Comparison of ENCODE assay signal across 8 cellular contexts in the genomic region with DNA sequence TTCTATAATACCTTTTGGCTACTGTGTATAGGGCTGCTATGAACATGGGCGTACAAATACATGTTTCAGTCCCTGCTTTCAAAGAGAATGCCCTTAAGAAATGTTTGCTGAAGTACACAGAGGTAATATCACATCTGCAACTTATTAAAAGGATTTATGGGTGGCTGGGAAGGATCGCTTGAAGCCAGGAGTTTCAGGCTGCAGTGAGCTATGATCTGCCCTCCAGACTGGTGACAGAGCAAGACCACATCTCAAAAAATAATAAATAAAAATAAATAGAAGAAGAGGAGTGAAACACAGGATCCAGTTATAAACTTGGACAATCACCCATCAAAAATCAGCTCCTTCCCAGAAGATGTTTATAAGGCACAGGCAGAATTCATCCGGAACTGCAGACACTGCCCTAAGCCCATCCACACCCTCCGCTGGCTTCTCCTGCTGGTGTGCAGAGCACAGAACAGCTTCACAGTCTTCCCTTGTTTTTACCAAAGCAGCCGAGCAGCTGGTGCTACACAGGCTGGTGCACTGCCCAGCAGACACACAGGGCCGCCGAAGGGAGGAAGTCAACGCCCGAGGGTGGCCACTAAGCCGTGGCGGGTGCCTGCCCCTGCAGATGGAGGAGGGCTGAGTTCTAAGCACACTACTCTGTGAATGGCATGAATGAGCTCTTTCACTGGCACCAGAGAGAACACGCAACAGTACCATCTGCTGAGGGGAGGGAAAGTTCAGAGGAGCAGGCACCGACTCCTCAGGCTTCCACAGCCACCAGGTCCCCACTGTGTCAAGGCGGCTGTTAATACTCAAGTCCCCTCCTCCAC. TPM values are rescaled to one million over a fixed set of nuclear protein-coding genes. Genes with fewer than 3 reads are reported as not detected.
DNase-seq lines count a peak whose midpoint lies in the region; ATAC-seq and TF ChIP-seq lines count a peak whose summit lies in the region.

No MANE protein-coding gene starts in this region.

- H3K4me2 ChIP-seq in fibroblast of lung (ENCODE audit: extremely low read depth, insufficient read depth, low read length) = peak overlapping the region; percentile 32

- H3K36me3 ChIP-seq in fibroblast of lung (ENCODE audit: control insufficient read depth, insufficient read depth, low read length) = no peaks in the 10 kb centered on the region

- peak overlapping the region; percentile 6 for H3K27ac ChIP-seq in fibroblast of lung (ENCODE audit: insufficient read depth, low read length)

- H2AFZ ChIP-seq in fibroblast of lung (ENCODE audit: low read length) = no peak overlapping the region

- peak; percentile 38 for ATAC-seq in Right ventricle myocardium inferior
- ATAC-seq in SK-N-SH treated with all-trans-retinoic acid at 6 μM for 48 hours = peak; percentile 78
- ATAC-seq in GM21423 (IDR thresholded peaks at IDR 0.05; ENCODE audit: unreplicated experiment) = no peak
- ATAC-seq in HG02678 (IDR thresholded peaks at IDR 0.05; ENCODE audit: unreplicated experiment) = no peak

- H3K27me3 ChIP-seq in fibroblast of lung (ENCODE audit: control insufficient read depth, insufficient read depth, low read length) = no peaks in the 10 kb centered on the region

- H3K4me1 ChIP-seq in fibroblast of lung (ENCODE audit: control insufficient read depth, extremely low read depth, insufficient read depth, low read length) = peaks cover 41% of the 10 kb centered on the region

- peaks cover 96% of the 10 kb centered on the region for H3K79me2 ChIP-seq in fibroblast of lung (ENCODE audit: control insufficient read depth, insufficient read depth, low read length)

- intact Hi-C loops in Right ventricle myocardium inferior (cut with DNase I) = no loop called here
- intact Hi-C loops in cardiac septum (cut with DNase I) = no loop called here
- intact Hi-C loops in posterior cingulate gyrus (cut with DNase I) = loop anchor here (2.0 kb wide), 1 partner anchor 42 kb away; no protein-coding TSS in a partner anchor

- H4K20me1 ChIP-seq in fibroblast of lung (ENCODE audit: control insufficient read depth, extremely low read depth, insufficient read depth, low read length) = peaks cover 16% of the 10 kb centered on the region

- TF ChIP-seq CTCF in fibroblast of lung (conservative IDR thresholded peaks at IDR 0.05 in 1 of 2, IDR thresholded peaks at IDR 0.05 in 1 of 2; ENCODE audit: low read depth in 1 of 2, low read length in 2 of 2) = no peak

- DNase-seq in Right ventricle myocardium inferior (ENCODE audit: missing footprints) (no peak), cardiac septum (ENCODE audit: low spot score) (no peak), fibroblast of lung (ENCODE audit: low read depth in 2 of 2) (no peak), posterior cingulate gyrus (peak; percentile 77 to 99 (median 86))
- DNase-seq in activated effector memory CD4-positive, alpha-beta T cell treated with Interleukin-2 at 50 U/mL for 16 hours = no peak

- no peak overlapping the region for H3K9ac ChIP-seq in fibroblast of lung (ENCODE audit: insufficient read depth, low read length)

- H3K9me3 ChIP-seq in fibroblast of lung (ENCODE audit: control insufficient read depth, insufficient read depth, low read depth, low read length) = no peaks in the 10 kb centered on the region

- no peak overlapping the region for H3K4me3 ChIP-seq in fibroblast of lung (replicated peaks in 1 of 4; ENCODE audit: control extremely low read depth in 1 of 4, insufficient read depth in 1 of 4, low read depth in 3 of 4, low read length in 4 of 4)

TF ChIP-seq in SK-N-SH treated with all-trans-retinoic acid at 6 μM for 48 hours, 23 proteins besides CTCF, POLR2A, EP300 and RAD21:
- TF ChIP-seq ZNF8 (CRISPR knock-in tag; IDR thresholded peaks at IDR 0.05) (no peak), TCF4 (CRISPR knock-in tag; IDR thresholded peaks at IDR 0.05; ENCODE audit: borderline replicate concordance) (peak; percentile 48; the same call in 1 of the 2 replicates), ZFP30 (CRISPR knock-in tag; IDR thresholded peaks at IDR 0.05) (no peak)
- TF ChIP-seq, protein P1, sequence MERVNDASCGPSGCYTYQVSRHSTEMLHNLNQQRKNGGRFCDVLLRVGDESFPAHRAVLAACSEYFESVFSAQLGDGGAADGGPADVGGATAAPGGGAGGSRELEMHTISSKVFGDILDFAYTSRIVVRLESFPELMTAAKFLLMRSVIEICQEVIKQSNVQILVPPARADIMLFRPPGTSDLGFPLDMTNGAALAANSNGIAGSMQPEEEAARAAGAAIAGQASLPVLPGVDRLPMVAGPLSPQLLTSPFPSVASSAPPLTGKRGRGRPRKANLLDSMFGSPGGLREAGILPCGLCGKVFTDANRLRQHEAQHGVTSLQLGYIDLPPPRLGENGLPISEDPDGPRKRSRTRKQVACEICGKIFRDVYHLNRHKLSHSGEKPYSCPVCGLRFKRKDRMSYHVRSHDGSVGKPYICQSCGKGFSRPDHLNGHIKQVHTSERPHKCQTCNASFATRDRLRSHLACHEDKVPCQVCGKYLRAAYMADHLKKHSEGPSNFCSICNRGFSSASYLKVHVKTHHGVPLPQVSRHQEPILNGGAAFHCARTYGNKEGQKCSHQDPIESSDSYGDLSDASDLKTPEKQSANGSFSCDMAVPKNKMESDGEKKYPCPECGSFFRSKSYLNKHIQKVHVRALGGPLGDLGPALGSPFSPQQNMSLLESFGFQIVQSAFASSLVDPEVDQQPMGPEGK (CRISPR knock-in tag; IDR thresholded peaks at IDR 0.05; ENCODE audit: borderline replicate concordance) = no peak
- TF ChIP-seq, protein P2, sequence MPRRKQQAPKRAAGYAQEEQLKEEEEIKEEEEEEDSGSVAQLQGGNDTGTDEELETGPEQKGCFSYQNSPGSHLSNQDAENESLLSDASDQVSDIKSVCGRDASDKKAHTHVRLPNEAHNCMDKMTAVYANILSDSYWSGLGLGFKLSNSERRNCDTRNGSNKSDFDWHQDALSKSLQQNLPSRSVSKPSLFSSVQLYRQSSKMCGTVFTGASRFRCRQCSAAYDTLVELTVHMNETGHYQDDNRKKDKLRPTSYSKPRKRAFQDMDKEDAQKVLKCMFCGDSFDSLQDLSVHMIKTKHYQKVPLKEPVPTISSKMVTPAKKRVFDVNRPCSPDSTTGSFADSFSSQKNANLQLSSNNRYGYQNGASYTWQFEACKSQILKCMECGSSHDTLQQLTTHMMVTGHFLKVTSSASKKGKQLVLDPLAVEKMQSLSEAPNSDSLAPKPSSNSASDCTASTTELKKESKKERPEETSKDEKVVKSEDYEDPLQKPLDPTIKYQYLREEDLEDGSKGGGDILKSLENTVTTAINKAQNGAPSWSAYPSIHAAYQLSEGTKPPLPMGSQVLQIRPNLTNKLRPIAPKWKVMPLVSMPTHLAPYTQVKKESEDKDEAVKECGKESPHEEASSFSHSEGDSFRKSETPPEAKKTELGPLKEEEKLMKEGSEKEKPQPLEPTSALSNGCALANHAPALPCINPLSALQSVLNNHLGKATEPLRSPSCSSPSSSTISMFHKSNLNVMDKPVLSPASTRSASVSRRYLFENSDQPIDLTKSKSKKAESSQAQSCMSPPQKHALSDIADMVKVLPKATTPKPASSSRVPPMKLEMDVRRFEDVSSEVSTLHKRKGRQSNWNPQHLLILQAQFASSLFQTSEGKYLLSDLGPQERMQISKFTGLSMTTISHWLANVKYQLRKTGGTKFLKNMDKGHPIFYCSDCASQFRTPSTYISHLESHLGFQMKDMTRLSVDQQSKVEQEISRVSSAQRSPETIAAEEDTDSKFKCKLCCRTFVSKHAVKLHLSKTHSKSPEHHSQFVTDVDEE (CRISPR knock-in tag; IDR thresholded peaks at IDR 0.05) = no peak

RNA-seq across cellular contexts. Expression of a gene that starts 44.0 kb away (rescaled TPM):
- total RNA-seq in Right ventricle myocardium inferior (56.5 TPM), cardiac septum (72.3 TPM), fibroblast of lung (9.8 and 20.1 TPM in 2 replicates)
- 9.9 and 13.3 TPM in 2 replicates for polyA plus RNA-seq in fibroblast of lung
- polyA plus RNA-seq in fibroblast of lung (2012) = 47.8 and 58.5 TPM in 2 replicates
- polyA minus RNA-seq in fibroblast of lung (ENCODE audit: low replicate concordance) = 186 and 192 TPM in 2 replicates

RNA-seq across cellular contexts. Expression of a gene that starts 56.1 kb away (rescaled TPM):
- total RNA-seq in Right ventricle myocardium inferior (0.14 TPM), cardiac septum (0.27 TPM), fibroblast of lung (under 0.01 TPM in 2 replicates)
- polyA plus RNA-seq in fibroblast of lung = 0.05 and 0.07 TPM in 2 replicates
- polyA plus RNA-seq in fibroblast of lung (2012) = not detected in 2 replicates
- polyA minus RNA-seq in fibroblast of lung (ENCODE audit: low replicate concordance) = not detected in 2 replicates

Comparison
In these comparisons a context has a peak if more than half of its experiments do, and no peak if none do; other contexts are left out.
1. ATAC-seq: peak in Right ventricle myocardium inferior (single experiment) and SK-N-SH treated with all-trans-retinoic acid at 6 μM for 48 hours (single experiment); none in GM21423 (single experiment) and HG02678 (single experiment).
2. DNase-seq: peak in posterior cingulate gyrus (10 of 10); none in Right ventricle myocardium inferior (single experiment), cardiac septum (single experiment), fibroblast of lung (0 of 2) and activated effector memory CD4-positive, alpha-beta T cell treated with Interleukin-2 at 50 U/mL for 16 hours (single experiment).